Comparison of ENCODE assay signal across 8 cellular contexts in genomic region chr5:42993516-42994284, GRCh38. TPM values are rescaled to one million over a fixed set of nuclear protein-coding genes. Genes with fewer than 3 reads are reported as not detected.
DNase-seq lines count a peak whose midpoint lies in the region; ATAC-seq and TF ChIP-seq lines count a peak whose summit lies in the region.

No MANE protein-coding gene starts in this region.

- DNase-seq in NB4 (ENCODE audit: low read depth) (peak; percentile 90), glomerular visceral epithelial cell (ENCODE audit: extremely low spot score) (peak; percentile 74), sciatic nerve (ENCODE audit: low spot score) (no peak), NCI-H2107 (lab: John Stamatoyannopoulos, UW) (no peak), HT-29 (ENCODE audit: low spot score) (no peak), NCI-H2029 treated with DMSO at 0.1 percent for 48 hours (lab: John Stamatoyannopoulos, UW) (no peak)
- DNase-seq in activated effector memory CD4-positive, alpha-beta T cell treated with Interleukin-2 at 50 U/mL for 16 hours: peak; percentile 53

- intact Hi-C loops in sciatic nerve (cut with DNase I): loop anchor here (5.0 to 10.0 kb wide), 2 partner anchors 41 to 51 kb away; partner anchors contain the start of gene ANXA2R

- TF ChIP-seq POLR2A in NB4 (IDR thresholded peaks at IDR 0.05; ENCODE audit: extremely low read depth, insufficient read length): peak; percentile 57

- peak overlapping the region; percentile 96 for H3K4me3 ChIP-seq in NB4 (ENCODE audit: low read depth, low read length)

- ATAC-seq in GM19351 (IDR thresholded peaks at IDR 0.05; ENCODE audit: unreplicated experiment) (peak; percentile 10), sciatic nerve (peak; percentile 34)

- TF ChIP-seq CTCF in NB4 (IDR thresholded peaks at IDR 0.05; ENCODE audit: low read depth, low read length): no peak

RNA-seq across cellular contexts. Expression of gene ANXA2R, which starts 46.4 kb away (rescaled TPM):
- total RNA-seq in sciatic nerve: 5.7 TPM
- 21.1 and 22.7 TPM in 2 replicates for total RNA-seq in HT-29 (2014; rRNA removed; shearing (Covaris generic))

Comparison
In these comparisons a context has a peak if more than half of its experiments do, and no peak if none do; other contexts are left out.
1. DNase-seq: peak in NB4 (single experiment), activated effector memory CD4-positive, alpha-beta T cell treated with Interleukin-2 at 50 U/mL for 16 hours (single experiment) and glomerular visceral epithelial cell (single experiment); none in sciatic nerve (single experiment), NCI-H2107 (single experiment), HT-29 (single experiment) and NCI-H2029 treated with DMSO at 0.1 percent for 48 hours (single experiment).